In genomic region chr19:49818691-49819331, GRCh38 we compare ENCODE assay signal across 1 cellular context.
TF ChIP-seq lines count a peak whose summit lies in the region.

No MANE protein-coding gene starts in this region.

TF ChIP-seq in A549, 52 proteins besides CTCF, POLR2A, EP300 and RAD21 (continued from another document):
- TF ChIP-seq, protein P1, sequence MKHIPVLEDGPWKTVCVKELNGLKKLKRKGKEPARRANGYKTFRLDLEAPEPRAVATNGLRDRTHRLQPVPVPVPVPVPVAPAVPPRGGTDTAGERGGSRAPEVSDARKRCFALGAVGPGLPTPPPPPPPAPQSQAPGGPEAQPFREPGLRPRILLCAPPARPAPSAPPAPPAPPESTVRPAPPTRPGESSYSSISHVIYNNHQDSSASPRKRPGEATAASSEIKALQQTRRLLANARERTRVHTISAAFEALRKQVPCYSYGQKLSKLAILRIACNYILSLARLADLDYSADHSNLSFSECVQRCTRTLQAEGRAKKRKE (CRISPR knock-in tag; IDR thresholded peaks at IDR 0.05; ENCODE audit: low read depth) = no peak
- no peak for TF ChIP-seq CEBPB (IDR thresholded peaks at IDR 0.05)
- TF ChIP-seq BHLHE40 (IDR thresholded peaks at IDR 0.05; ENCODE audit: low read depth, low read length) = no peak
- TF ChIP-seq RFX5 (IDR thresholded peaks at IDR 0.05) = no peak
- TF ChIP-seq FOSB (CRISPR knock-in tag; IDR thresholded peaks at IDR 0.05) = no peak
- TF ChIP-seq, protein P2, sequence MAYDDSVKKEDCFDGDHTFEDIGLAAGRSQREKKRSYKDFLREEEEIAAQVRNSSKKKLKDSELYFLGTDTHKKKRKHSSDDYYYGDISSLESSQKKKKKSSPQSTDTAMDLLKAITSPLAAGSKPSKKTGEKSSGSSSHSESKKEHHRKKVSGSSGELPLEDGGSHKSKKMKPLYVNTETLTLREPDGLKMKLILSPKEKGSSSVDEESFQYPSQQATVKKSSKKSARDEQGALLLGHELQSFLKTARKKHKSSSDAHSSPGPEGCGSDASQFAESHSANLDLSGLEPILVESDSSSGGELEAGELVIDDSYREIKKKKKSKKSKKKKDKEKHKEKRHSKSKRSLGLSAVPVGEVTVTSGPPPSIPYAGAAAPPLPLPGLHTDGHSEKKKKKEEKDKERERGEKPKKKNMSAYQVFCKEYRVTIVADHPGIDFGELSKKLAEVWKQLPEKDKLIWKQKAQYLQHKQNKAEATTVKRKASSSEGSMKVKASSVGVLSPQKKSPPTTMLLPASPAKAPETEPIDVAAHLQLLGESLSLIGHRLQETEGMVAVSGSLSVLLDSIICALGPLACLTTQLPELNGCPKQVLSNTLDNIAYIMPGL (CRISPR knock-in tag; IDR thresholded peaks at IDR 0.05; ENCODE audit: borderline replicate concordance) = no peak
- no peak for TF ChIP-seq HEYL (CRISPR knock-in tag; IDR thresholded peaks at IDR 0.05)
- TF ChIP-seq EHMT2 (IDR thresholded peaks at IDR 0.05; ENCODE audit: low read depth) = no peak
- no peak for TF ChIP-seq USF2 (IDR thresholded peaks at IDR 0.05)
- TF ChIP-seq NPAS2 (CRISPR knock-in tag; IDR thresholded peaks at IDR 0.05; ENCODE audit: borderline replicate concordance) = no peak
- TF ChIP-seq, protein P3, sequence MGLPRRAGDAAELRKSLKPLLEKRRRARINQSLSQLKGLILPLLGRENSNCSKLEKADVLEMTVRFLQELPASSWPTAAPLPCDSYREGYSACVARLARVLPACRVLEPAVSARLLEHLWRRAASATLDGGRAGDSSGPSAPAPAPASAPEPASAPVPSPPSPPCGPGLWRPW (IDR thresholded peaks at IDR 0.05) = no peak
